11 cellular contexts compared by ENCODE assay signal in the genomic region with DNA sequence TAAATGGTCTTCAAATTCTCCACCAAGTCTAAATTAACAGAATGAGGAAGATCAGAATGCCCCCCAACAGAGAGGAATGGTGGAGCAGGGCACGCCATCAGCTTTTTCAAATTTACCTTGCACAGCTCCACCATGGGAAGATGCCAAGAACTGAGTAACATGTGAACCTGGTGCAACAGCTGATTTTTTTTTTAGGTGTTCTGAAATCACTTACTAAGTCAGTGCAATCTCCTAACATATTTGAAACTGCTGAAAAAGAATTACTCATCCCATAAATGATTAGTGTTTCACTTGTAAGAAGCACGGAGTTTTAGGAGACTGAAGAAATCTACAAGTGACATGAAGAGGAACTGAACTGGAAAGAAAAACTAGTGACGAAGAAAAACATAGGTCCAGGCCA. TPM values are rescaled to one million over a fixed set of nuclear protein-coding genes. Genes with fewer than 3 reads are reported as not detected.
A peak's percentile ranks its signal among the peaks of the same experiment; 100 is the strongest.
DNase-seq lines count a peak whose midpoint lies in the region; ATAC-seq and TF ChIP-seq lines count a peak whose summit lies in the region.
"Had no signal": no experiment of that assay in that cellular context is flagged by ENCODE, and none has a peak within 500 bp of the region (broad histone marks: within the 10 kb centered on the region; RNA-seq: fewer than 3 reads in every experiment).

No MANE protein-coding gene starts in this region.

- intact Hi-C loops in left ventricle myocardium inferior (cut with micrococcal nuclease) (no loop called here), right cardiac atrium (cut with DNase I) (no loop called here)

- no peak for TF ChIP-seq CTCF in left ventricle myocardium inferior (IDR thresholded peaks at IDR 0.05; ENCODE audit: borderline replicate concordance)
- TF ChIP-seq CTCF in upper lobe of left lung (IDR thresholded peaks at IDR 0.05): no peak

- no peak for TF ChIP-seq POLR2A in upper lobe of left lung (IDR thresholded peaks at IDR 0.05)

- H3K9me3 Mint-ChIP-seq in activated naive CD8-positive, alpha-beta T cell treated with anti-CD3 and anti-CD28 coated beads, Interleukin-2, amount 50 U/mL, for 24 hours: no peaks in the 10 kb centered on the region
- H3K9me3 Mint-ChIP-seq: memory B cell had no signal

- no peaks in the 10 kb centered on the region for H3K27me3 Mint-ChIP-seq in activated naive CD8-positive, alpha-beta T cell treated with anti-CD3 and anti-CD28 coated beads, Interleukin-2, amount 50 U/mL, for 24 hours
- H3K27me3 Mint-ChIP-seq: memory B cell had no signal

- WGBS in right cardiac atrium: 83% methylated on average over 3 of the region's 3 CpGs
- WGBS in upper lobe of left lung, 2 donors: 56 to 67% methylated on average over 3 of the region's 3 CpGs

- H3K27ac ChIP-seq in left ventricle myocardium inferior (replicated peaks) (peak overlapping the region; percentile 98), right cardiac atrium (ENCODE audit: low read length) (no peak overlapping the region), upper lobe of left lung (peak overlapping the region; percentile 75 to 95 (median 80))

- TF ChIP-seq EP300 in upper lobe of left lung (IDR thresholded peaks at IDR 0.05): no peak

- peak overlapping the region; percentile 33 for H3K4me3 Mint-ChIP-seq in activated naive CD8-positive, alpha-beta T cell treated with anti-CD3 and anti-CD28 coated beads, Interleukin-2, amount 50 U/mL, for 24 hours
- H3K4me3 Mint-ChIP-seq: memory B cell had no signal

- H3K4me1 ChIP-seq in left ventricle myocardium inferior (peaks cover 100% of the 10 kb centered on the region), right cardiac atrium (ENCODE audit: control insufficient read depth, insufficient read depth, low read length) (peaks cover 9% of the 10 kb centered on the region), upper lobe of left lung (peaks cover 61 to 89% (median 81%) of the 10 kb centered on the region in 4 donors)

- H3K9me3 ChIP-seq in left ventricle myocardium inferior (replicated peaks) (no peaks in the 10 kb centered on the region), right cardiac atrium (ENCODE audit: control insufficient read depth, low read length) (no peaks in the 10 kb centered on the region), upper lobe of left lung (no peaks in the 10 kb centered on the region)

- H3K4me3 ChIP-seq in left ventricle myocardium inferior: peak overlapping the region; percentile 31
- no peak overlapping the region for H3K4me3 ChIP-seq in right cardiac atrium (ENCODE audit: low read length)
- H3K4me3 ChIP-seq in upper lobe of left lung: no peak overlapping the region

- H3K27me3 ChIP-seq in left ventricle myocardium inferior (ENCODE audit: low read depth) (no peaks in the 10 kb centered on the region), right cardiac atrium (ENCODE audit: control insufficient read depth, insufficient read depth) (no peaks in the 10 kb centered on the region), upper lobe of left lung (no peaks in the 10 kb centered on the region)

- ATAC-seq in right cardiac atrium: no peak
- no peak for ATAC-seq in activated naive CD8-positive, alpha-beta T cell treated with anti-CD3 and anti-CD28 coated beads, Interleukin-2, amount 50 U/mL, for 24 hours
- no peak for ATAC-seq in upper lobe of left lung (ENCODE audit: low FRiP score in 2 of 2)

- H3K36me3 ChIP-seq in left ventricle myocardium inferior: no peaks in the 10 kb centered on the region
- H3K36me3 ChIP-seq in upper lobe of left lung: no peaks in the 10 kb centered on the region

- H3K4me1 Mint-ChIP-seq in activated naive CD8-positive, alpha-beta T cell treated with anti-CD3 and anti-CD28 coated beads, Interleukin-2, amount 50 U/mL, for 24 hours: peaks cover 83% of the 10 kb centered on the region

- H3K27ac Mint-ChIP-seq in activated naive CD8-positive, alpha-beta T cell treated with anti-CD3 and anti-CD28 coated beads, Interleukin-2, amount 50 U/mL, for 24 hours: peak overlapping the region; percentile 74
- H3K27ac Mint-ChIP-seq: memory B cell had no signal

- DNase-seq in left ventricle myocardium inferior (no peak), right cardiac atrium (no peak), kidney glomerular epithelial cell (lab: John Stamatoyannopoulos, UW) (peak; percentile 75), upper lobe of left lung (peak in 1 of 2 donors; percentile 22), COLO829 (ENCODE audit: low spot score) (no peak), mucosa of gallbladder (ENCODE audit: low spot score) (no peak), SHP77 treated with DMSO at 0.1 percent for 48 hours (lab: John Stamatoyannopoulos, UW) (no peak)
- DNase-seq in activated naive CD8-positive, alpha-beta T cell treated with anti-CD3 and anti-CD28 coated beads, Interleukin-2, amount 50 U/mL, for 24 hours: no peak
- DNase-seq: COR-L47; stimulated activated CD4-positive, alpha-beta T cell treated with anti-CD3 and anti-CD28 coated beads, Interleukin-4, amount 100 ng/mL, for 1 hour had no signal

- H3K36me3 Mint-ChIP-seq in activated naive CD8-positive, alpha-beta T cell treated with anti-CD3 and anti-CD28 coated beads, Interleukin-2, amount 50 U/mL, for 24 hours (ENCODE audit: low read depth): peaks cover 27% of the 10 kb centered on the region

RNA-seq across cellular contexts. Expression of gene TMEM245, which starts 5.1 kb away (rescaled TPM):
- 97.4 TPM for total RNA-seq in left ventricle myocardium inferior
- 100 to 1,000 TPM in 2 of 4 donors, 10 to 100 TPM in 2; 81.4 to 136 (median 99.6) TPM for total RNA-seq in right cardiac atrium
- 25.6 TPM for polyA plus RNA-seq in right cardiac atrium
- 100 to 1,000 TPM in 3 of 6 donors, 10 to 100 TPM in 3; 54.5 to 203 (median 88.7) TPM for total RNA-seq in upper lobe of left lung
- 68.4 TPM for total RNA-seq in mucosa of gallbladder

RNA-seq across cellular contexts. Expression of gene FRRS1L, which starts 52.4 kb away (rescaled TPM):
- total RNA-seq in left ventricle myocardium inferior (2.5 TPM), right cardiac atrium (1 to 10 TPM; 3.9 to 5.9 (median 4.4) TPM), upper lobe of left lung (under 1 TPM in 3 of 6 donors, not detected in 3; 0.06 to 0.13 (median 0.10) TPM), mucosa of gallbladder (10.1 TPM)
- 0.91 TPM for polyA plus RNA-seq in right cardiac atrium
